24 cellular contexts compared by ENCODE assay signal in the genomic region with DNA sequence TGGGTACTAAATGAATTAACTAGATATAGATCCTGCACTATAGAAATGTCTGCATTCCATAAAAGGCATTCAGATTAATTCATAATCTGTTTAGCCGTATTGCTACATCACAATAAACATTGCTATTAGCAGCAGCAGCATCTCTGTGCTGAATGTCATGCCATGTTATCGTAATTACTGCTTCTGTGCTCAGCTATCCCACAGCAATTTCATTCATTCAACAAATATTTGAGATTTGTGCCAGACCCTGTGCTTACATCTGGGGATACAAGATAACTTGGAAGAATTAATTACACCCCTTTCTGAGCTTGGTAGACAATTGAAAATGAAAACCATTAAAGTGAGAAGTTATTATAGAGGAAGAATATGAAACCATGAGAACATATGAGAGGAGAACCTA.
"Had no signal": no experiment of that assay in that cellular context is flagged by ENCODE, and none has a peak within 500 bp of the region (broad histone marks: within the 10 kb centered on the region; RNA-seq: fewer than 3 reads in every experiment).

No MANE protein-coding gene starts in this region.

- H3K36me3 ChIP-seq: heart right ventricle, left lung, neural progenitor cell, right lobe of liver, suprapubic skin, transverse colon, upper lobe of right lung, uterus had no signal

- H3K4me3 ChIP-seq: heart right ventricle, left lung, neural progenitor cell, right lobe of liver, suprapubic skin, transverse colon, upper lobe of right lung, uterus had no signal

- H3K4me2 ChIP-seq: neural progenitor cell had no signal

- ATAC-seq: heart right ventricle; naive thymus-derived CD4-positive, alpha-beta T cell; right lobe of liver; stimulated activated naive CD8-positive, alpha-beta T cell treated with anti-CD3 and anti-CD28 coated beads, Interleukin-15, amount 100 ng/mL, for 72 hours; upper lobe of right lung had no signal

- H3K27ac ChIP-seq: foreskin keratinocyte, heart right ventricle, left lung, neural progenitor cell, parathyroid adenoma, right lobe of liver, suprapubic skin, transverse colon, upper lobe of right lung, uterus had no signal

- H3K9ac ChIP-seq: neural progenitor cell, parathyroid adenoma had no signal

- H3K27me3 ChIP-seq: foreskin keratinocyte, heart right ventricle, left lung, neural progenitor cell, right lobe of liver, suprapubic skin, transverse colon, upper lobe of right lung, uterus had no signal

- H3K4me1 ChIP-seq: foreskin keratinocyte, heart right ventricle, left lung, neural progenitor cell, parathyroid adenoma, right lobe of liver, suprapubic skin, transverse colon, upper lobe of right lung, uterus had no signal

- H2AFZ ChIP-seq: neural progenitor cell, parathyroid adenoma had no signal

- H3K9me3 ChIP-seq: left lung, right lobe of liver, suprapubic skin, transverse colon, uterus had no signal

- DNase-seq: cortex of kidney; glutamatergic neuron; heart right ventricle; hippocampal formation; left cardiac atrium; left lung; mesendoderm; midbrain; naive thymus-derived CD4-positive, alpha-beta T cell; right lobe of liver; small intestine; stimulated activated CD4-positive, alpha-beta T cell treated with anti-CD3 and anti-CD28 coated beads, Interleukin-12 subunit alpha, Interleukin-12 subunit beta, amount 100 ng/mL, for 4 hours; stimulated activated CD4-positive, alpha-beta T cell treated with anti-CD3 and anti-CD28 coated beads, Interleukin-1b, Interleukin-23, amount 100 ng/mL, for 48 hours; stimulated activated CD4-positive, alpha-beta T cell treated with anti-CD3 and anti-CD28 coated beads, Interleukin-4, amount 100 ng/mL, for 1 hour; stimulated activated CD8-positive, alpha-beta memory T cell treated with anti-CD3 and anti-CD28 coated beads, Interleukin-4, amount 100 ng/mL, for 48 hours; stimulated activated naive CD4-positive, alpha-beta T cell; stimulated activated naive CD8-positive, alpha-beta T cell treated with anti-CD3 and anti-CD28 coated beads, Interleukin-15, amount 100 ng/mL, for 72 hours; transverse colon; upper lobe of right lung; uterus had no signal
